Comparison of ENCODE assay signal across 8 cellular contexts in the genomic region with DNA sequence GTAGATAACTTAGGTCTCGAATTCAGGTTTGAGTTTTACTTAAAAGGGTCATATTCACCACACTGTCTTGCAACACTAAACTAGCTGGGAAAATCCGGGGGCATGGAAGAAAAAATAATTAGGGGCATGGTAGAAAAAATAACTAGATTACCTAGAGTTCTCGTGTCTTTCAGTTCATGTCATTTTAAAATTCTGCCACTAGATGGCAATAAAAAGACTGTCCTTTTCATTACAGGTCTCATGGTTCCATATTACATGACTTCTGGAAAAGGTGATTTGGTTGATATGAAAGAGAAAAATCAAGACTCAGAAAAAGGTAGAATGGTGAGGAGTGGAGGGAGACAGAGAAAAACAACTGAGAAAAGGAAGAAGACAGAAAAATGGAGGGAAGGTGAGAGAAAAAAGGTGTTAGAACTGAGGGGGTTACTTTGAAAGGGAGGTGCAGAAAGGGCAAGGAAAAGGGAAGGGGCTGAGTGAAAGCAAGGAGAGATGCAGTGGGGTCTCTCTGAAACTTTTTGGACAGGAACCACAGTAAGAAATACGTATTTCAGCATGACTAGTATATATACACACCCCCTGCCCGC.
A peak's percentile ranks its signal among the peaks of the same experiment; 100 is the strongest.
DNase-seq lines count a peak whose midpoint lies in the region; ATAC-seq and TF ChIP-seq lines count a peak whose summit lies in the region.

No MANE protein-coding gene starts in this region.

- ATAC-seq in SK-N-SH treated with all-trans-retinoic acid at 6 μM for 48 hours = peak; percentile 80
- ATAC-seq in HG02642 (IDR thresholded peaks at IDR 0.05; ENCODE audit: poor library complexity, unreplicated experiment) = no peak

- TF ChIP-seq CTCF in fibroblast of pulmonary artery (IDR thresholded peaks at IDR 0.05; ENCODE audit: low read length, missing control alignments) = peak; percentile 52
- no peak for TF ChIP-seq CTCF in lower leg skin (IDR thresholded peaks at IDR 0.05)

- TF ChIP-seq EP300 in Ishikawa (IDR thresholded peaks at IDR 0.05; ENCODE audit: borderline replicate concordance) = no peak

- DNase-seq in DMS 273 (lab: John Stamatoyannopoulos, UW; ENCODE audit: unreplicated experiment) (peak; percentile 65), GM19240 (ENCODE audit: insufficient read length, low spot score) (peak; percentile 9), fibroblast of pulmonary artery (ENCODE audit: low read depth) (peak; percentile 70), pons (ENCODE audit: low spot score) (peak; percentile 70), lower leg skin (ENCODE audit: low spot score in 2 of 2) (no peak)

- TF ChIP-seq RAD21 in Ishikawa (IDR thresholded peaks at IDR 0.05; ENCODE audit: low read depth) = peak; percentile 67

- H3K4me3 ChIP-seq in fibroblast of pulmonary artery (replicated peaks; ENCODE audit: low read depth, low read length) (no peak overlapping the region), lower leg skin (ENCODE audit: low read depth, poor library complexity, severe bottlenecking) (no peak overlapping the region)

- TF ChIP-seq POLR2A in lower leg skin (IDR thresholded peaks at IDR 0.05) = no peak

- intact Hi-C loops in lower leg skin (cut with DNase I; ENCODE audit: low total_unique reads) = no loop called here

- 46 to 48% methylated on average over 5 of the region's 5 CpGs for WGBS in lower leg skin, 2 donors

TF ChIP-seq in Ishikawa, 13 proteins besides CTCF, POLR2A, EP300 and RAD21:
- TF ChIP-seq ZBTB7A (IDR thresholded peaks at IDR 0.05; ENCODE audit: low read depth) (no peak), TEAD4 (IDR thresholded peaks at IDR 0.05) (no peak), CEBPB (IDR thresholded peaks at IDR 0.05) (no peak), FOXM1 (IDR thresholded peaks at IDR 0.05; ENCODE audit: borderline replicate concordance, low read depth) (no peak), NFIC (IDR thresholded peaks at IDR 0.05) (no peak), YY1 (IDR thresholded peaks at IDR 0.05; ENCODE audit: low read depth) (no peak), USF1 (IDR thresholded peaks at IDR 0.05) (no peak)

TF ChIP-seq in SK-N-SH treated with all-trans-retinoic acid at 6 μM for 48 hours, 23 proteins besides CTCF, POLR2A, EP300 and RAD21:
- TF ChIP-seq ISL1 (CRISPR knock-in tag; IDR thresholded peaks at IDR 0.05) = no peak
- no peak for TF ChIP-seq PPARA (CRISPR knock-in tag; IDR thresholded peaks at IDR 0.05; ENCODE audit: borderline replicate concordance)
- TF ChIP-seq ZFP30 (CRISPR knock-in tag; IDR thresholded peaks at IDR 0.05) = no peak
- no peak for TF ChIP-seq CSDC2 (CRISPR knock-in tag; IDR thresholded peaks at IDR 0.05)
- TF ChIP-seq ZNF565 (CRISPR knock-in tag; conservative IDR thresholded peaks at IDR 0.05; ENCODE audit: low read depth) = no peak
- TF ChIP-seq OSR1 (CRISPR knock-in tag; IDR thresholded peaks at IDR 0.05) = no peak
- TF ChIP-seq SNAI2 (CRISPR knock-in tag; IDR thresholded peaks at IDR 0.05) = no peak
- TF ChIP-seq ESRRG (CRISPR knock-in tag; IDR thresholded peaks at IDR 0.05) = no peak
- TF ChIP-seq ZC3H10 (CRISPR knock-in tag; IDR thresholded peaks at IDR 0.05) = no peak
- no peak for TF ChIP-seq CREB5 (CRISPR knock-in tag; IDR thresholded peaks at IDR 0.05; ENCODE audit: low read depth)
- TF ChIP-seq, protein P1, sequence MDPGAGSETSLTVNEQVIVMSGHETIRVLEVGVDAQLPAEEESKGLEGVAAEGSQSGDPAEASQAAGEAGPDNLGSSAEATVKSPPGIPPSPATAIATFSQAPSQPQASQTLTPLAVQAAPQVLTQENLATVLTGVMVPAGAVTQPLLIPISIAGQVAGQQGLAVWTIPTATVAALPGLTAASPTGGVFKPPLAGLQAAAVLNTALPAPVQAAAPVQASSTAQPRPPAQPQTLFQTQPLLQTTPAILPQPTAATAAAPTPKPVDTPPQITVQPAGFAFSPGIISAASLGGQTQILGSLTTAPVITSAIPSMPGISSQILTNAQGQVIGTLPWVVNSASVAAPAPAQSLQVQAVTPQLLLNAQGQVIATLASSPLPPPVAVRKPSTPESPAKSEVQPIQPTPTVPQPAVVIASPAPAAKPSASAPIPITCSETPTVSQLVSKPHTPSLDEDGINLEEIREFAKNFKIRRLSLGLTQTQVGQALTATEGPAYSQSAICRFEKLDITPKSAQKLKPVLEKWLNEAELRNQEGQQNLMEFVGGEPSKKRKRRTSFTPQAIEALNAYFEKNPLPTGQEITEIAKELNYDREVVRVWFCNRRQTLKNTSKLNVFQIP (CRISPR knock-in tag; IDR thresholded peaks at IDR 0.05; ENCODE audit: borderline replicate concordance, low read depth) = no peak
- no peak for TF ChIP-seq BACH2 (CRISPR knock-in tag; IDR thresholded peaks at IDR 0.05; ENCODE audit: borderline replicate concordance)
- no peak for TF ChIP-seq TOX (CRISPR knock-in tag; IDR thresholded peaks at IDR 0.05; ENCODE audit: borderline replicate concordance)
- no peak for TF ChIP-seq ARNTL (CRISPR knock-in tag; IDR thresholded peaks at IDR 0.05; ENCODE audit: borderline replicate concordance, low read depth)

Comparison
In these comparisons a context has a peak if more than half of its experiments do, and no peak if none do; other contexts are left out.
1. DNase-seq: peak in DMS 273 (single experiment), GM19240 (single experiment), fibroblast of pulmonary artery (single experiment) and pons (single experiment); none in lower leg skin (0 of 2).